Comparison of ENCODE assay signal across 14 cellular contexts in genomic region chr22:39920134-39920743, GRCh38. TPM values are rescaled to one million over a fixed set of nuclear protein-coding genes. Genes with fewer than 3 reads are reported as not detected.
DNase-seq lines count a peak whose midpoint lies in the region; TF ChIP-seq lines count a peak whose summit lies in the region.
"Had no signal": no experiment of that assay in that cellular context is flagged by ENCODE, and none has a peak within 500 bp of the region (broad histone marks: within the 10 kb centered on the region; RNA-seq: fewer than 3 reads in every experiment).

No MANE protein-coding gene starts in this region.

- H3K4me1 ChIP-seq in PC-9 (replicated peaks; ENCODE audit: insufficient read depth): no peaks in the 10 kb centered on the region

- no peaks in the 10 kb centered on the region for H3K27me3 Mint-ChIP-seq in activated naive CD4-positive, alpha-beta T cell treated with anti-CD3 and anti-CD28 coated beads, Interleukin-2, amount 50 U/mL, for 24 hours

- H3K4me3 ChIP-seq in PC-9: no peak overlapping the region
- H3K4me3 ChIP-seq: lung, Peyer's patch had no signal

- no peaks in the 10 kb centered on the region for H3K36me3 ChIP-seq in PC-9 (ENCODE audit: low read depth)
- H3K36me3 ChIP-seq: Peyer's patch had no signal

- CTCF ChIA-PET in PC-9 (lab: Charles Lee): no interaction called here

- H3K27me3 ChIP-seq in PC-9 (ENCODE audit: insufficient read depth, low read depth): peaks cover 87% of the 10 kb centered on the region
- H3K27me3 ChIP-seq: Peyer's patch had no signal

- TF ChIP-seq CTCF in PC-9 (conservative IDR thresholded peaks at IDR 0.05): no peak

- DNase-seq in CMK (ENCODE audit: low read depth) (peak; percentile 86), NCI-H82 (lab: John Stamatoyannopoulos, UW) (no peak), NCI-H2081 (lab: John Stamatoyannopoulos, UW) (no peak), D341Med (ENCODE audit: low spot score) (no peak), PC-9 (no peak)
- peak; percentile 70 to 78 for DNase-seq in activated CD4-positive, alpha-beta T cell treated with anti-CD3 and anti-CD28 coated beads, Interleukin-2, amount 50 U/mL, for 48 hours
- peak; percentile 45 to 48 for DNase-seq in stimulated activated CD4-positive, alpha-beta T cell treated with anti-CD3 and anti-CD28 coated beads, Interleukin-1b, Interleukin-23, amount 100 ng/mL, for 4 hours (ENCODE audit: low read depth in 2 of 2)
- DNase-seq: hypothalamus, Peyer's patch had no signal

- H3K9me3 ChIP-seq in PC-9 (ENCODE audit: insufficient read depth, low read depth): no peaks in the 10 kb centered on the region
- H3K9me3 ChIP-seq: Peyer's patch had no signal

- POLR2A ChIA-PET in PC-9 (lab: Charles Lee; ENCODE audit: unreplicated experiment): no interaction called here

- H4K20me1 ChIP-seq in PC-9 (ENCODE audit: insufficient read depth): no peaks in the 10 kb centered on the region

- H3K4me1 Mint-ChIP-seq in activated naive CD4-positive, alpha-beta T cell treated with anti-CD3 and anti-CD28 coated beads, Interleukin-2, amount 50 U/mL, for 24 hours: peaks cover 97% of the 10 kb centered on the region

- peaks cover 5% of the 10 kb centered on the region for H3K36me3 Mint-ChIP-seq in activated naive CD4-positive, alpha-beta T cell treated with anti-CD3 and anti-CD28 coated beads, Interleukin-2, amount 50 U/mL, for 24 hours

- H3K27ac ChIP-seq in PC-9: no peak overlapping the region
- H3K27ac ChIP-seq: epithelial cell of prostate had no signal

- intact Hi-C loops in PC-9 (cut with micrococcal nuclease; ENCODE audit: unreplicated experiment): no loop called here

- H3K27ac Mint-ChIP-seq in activated naive CD4-positive, alpha-beta T cell treated with anti-CD3 and anti-CD28 coated beads, Interleukin-2, amount 50 U/mL, for 24 hours: peak overlapping the region; percentile 94

- H3K79me2 ChIP-seq in PC-9 (ENCODE audit: low read depth): no peaks in the 10 kb centered on the region

- peak overlapping the region; percentile 70 for H3K4me3 Mint-ChIP-seq in activated naive CD4-positive, alpha-beta T cell treated with anti-CD3 and anti-CD28 coated beads, Interleukin-2, amount 50 U/mL, for 24 hours

- H3K4me2 ChIP-seq in PC-9: no peak overlapping the region

- H3K9me3 Mint-ChIP-seq in activated naive CD4-positive, alpha-beta T cell treated with anti-CD3 and anti-CD28 coated beads, Interleukin-2, amount 50 U/mL, for 24 hours: no peaks in the 10 kb centered on the region

- BruUV-seq in PC-9 (replicated peaks; lab: Mats Ljungman, UMichigan): no TSS peak

- no peaks in the 10 kb centered on the region for H3K9me2 ChIP-seq in PC-9 (ENCODE audit: insufficient read depth)

- no peak overlapping the region for H2AFZ ChIP-seq in PC-9

- H3F3A ChIP-seq in PC-9 (ENCODE audit: insufficient read depth, low read depth): no peaks in the 10 kb centered on the region

RNA-seq across cellular contexts. Expression of gene GRAP2, which starts 19.4 kb away (rescaled TPM):
- not detected in 2 replicates for total RNA-seq in PC-9 (2021)
- total RNA-seq: LHCN-M2 had no signal

RNA-seq across cellular contexts. Expression of gene ENTHD1, which starts 26.7 kb away (rescaled TPM):
- total RNA-seq in PC-9 (2021): not detected in 2 replicates
- total RNA-seq: Daoy, LHCN-M2, Peyer's patch had no signal

RNA-seq across cellular contexts. Expression of gene TMA7B, which starts 40.0 kb away (rescaled TPM):
- not detected in 2 replicates for total RNA-seq in PC-9 (2021)
- total RNA-seq: Daoy, LHCN-M2, Peyer's patch had no signal

Comparison
In these comparisons a context has a peak if more than half of its experiments do, and no peak if none do; other contexts are left out.
1. DNase-seq: peak in CMK (single experiment), activated CD4-positive, alpha-beta T cell treated with anti-CD3 and anti-CD28 coated beads, Interleukin-2, amount 50 U/mL, for 48 hours (2 of 2) and stimulated activated CD4-positive, alpha-beta T cell treated with anti-CD3 and anti-CD28 coated beads, Interleukin-1b, Interleukin-23, amount 100 ng/mL, for 4 hours (2 of 2); none in NCI-H82 (single experiment), NCI-H2081 (0 of 2), D341Med (single experiment) and PC-9 (0 of 2).